ENCODE assay signal across 10 cellular contexts in the genomic region with DNA sequence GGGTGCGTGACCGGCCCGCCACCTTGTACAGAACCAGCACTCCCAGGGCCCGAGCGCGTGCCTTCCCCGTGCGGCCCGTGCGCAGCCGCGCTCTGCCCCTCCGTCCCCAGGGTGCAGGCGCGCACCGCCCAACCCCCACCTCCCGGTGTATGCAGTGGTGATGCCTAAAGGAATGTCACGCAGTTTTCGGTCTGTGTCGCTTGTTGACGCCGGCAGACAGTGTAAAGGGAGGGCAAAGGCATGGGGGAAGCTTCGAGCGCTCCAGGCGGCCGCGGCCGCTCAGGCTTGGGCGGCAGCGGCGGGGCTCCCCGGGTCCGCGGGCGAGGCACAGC. TPM values are rescaled to one million over a fixed set of nuclear protein-coding genes. Genes with fewer than 3 reads are reported as not detected.
DNase-seq lines count a peak whose midpoint lies in the region; ATAC-seq and TF ChIP-seq lines count a peak whose summit lies in the region.
"Had no signal": no experiment of that assay in that cellular context is flagged by ENCODE, and none has a peak within 500 bp of the region (broad histone marks: within the 10 kb centered on the region; RNA-seq: fewer than 3 reads in every experiment).

No MANE protein-coding gene starts in this region.

- H3K36me3 Mint-ChIP-seq in neural progenitor cell: no peaks in the 10 kb centered on the region

- H3K4me2 ChIP-seq in KMS-11: peak overlapping the region; percentile 23
- peak overlapping the region; percentile 93 for H3K4me2 ChIP-seq in neural progenitor cell

- no peak overlapping the region for H3K4me3 ChIP-seq in KMS-11 (IDR thresholded peaks at IDR 0.05; ENCODE audit: insufficient read depth, low read depth, low read length)
- peak overlapping the region in 49 of 59 donors; percentile 10 to 61 (median 40) for H3K4me3 ChIP-seq in dorsolateral prefrontal cortex
- peak overlapping the region; percentile 52 for H3K4me3 ChIP-seq in neural progenitor cell

- H3K36me3 ChIP-seq in KMS-11 (ENCODE audit: insufficient read depth) (no peaks in the 10 kb centered on the region), neural progenitor cell (no peaks in the 10 kb centered on the region)

- H3F3A ChIP-seq in neural progenitor cell (ENCODE audit: low read depth): peaks cover 17% of the 10 kb centered on the region

- H3K79me2 ChIP-seq in KMS-11 (ENCODE audit: insufficient read depth, low read depth) (no peaks in the 10 kb centered on the region), neural progenitor cell (ENCODE audit: low read depth) (no peaks in the 10 kb centered on the region)

- no peaks in the 10 kb centered on the region for H3K9me3 ChIP-seq in neural progenitor cell (ENCODE audit: low read depth)

- H3K9ac ChIP-seq in KMS-11 (no peak overlapping the region), neural progenitor cell (no peak overlapping the region)

- H2AFZ ChIP-seq in KMS-11 (ENCODE audit: low read depth): no peak overlapping the region
- H2AFZ ChIP-seq in neural progenitor cell (replicated peaks): peak overlapping the region; percentile 98

- H3K27ac Mint-ChIP-seq in neural progenitor cell: no peak overlapping the region

- no peak for TF ChIP-seq CTCF in KMS-11 (conservative IDR thresholded peaks at IDR 0.05; ENCODE audit: low read depth, low read length)
- no peak for TF ChIP-seq CTCF in dorsolateral prefrontal cortex (IDR thresholded peaks at IDR 0.05 in 54 of 56, conservative IDR thresholded peaks at IDR 0.05 in 2 of 56; ENCODE audit: low read depth in 1 of 56, partially characterized antibody in 56 of 56)
- TF ChIP-seq CTCF in neural progenitor cell (IDR thresholded peaks at IDR 0.05): no peak

- H3K4me3 Mint-ChIP-seq in neural progenitor cell: peak overlapping the region; percentile 70

- H3K4me1 Mint-ChIP-seq in neural progenitor cell: peaks cover under 1% of the 10 kb centered on the region

- H4K20me1 ChIP-seq in KMS-11 (ENCODE audit: insufficient read depth) (no peaks in the 10 kb centered on the region), neural progenitor cell (ENCODE audit: low read depth) (peaks cover 56% of the 10 kb centered on the region)

- H3K27ac ChIP-seq in KMS-11: no peak overlapping the region
- H3K27ac ChIP-seq in dorsolateral prefrontal cortex: peak overlapping the region in 40 of 59 donors; percentile 7 to 90 (median 71)
- no peak overlapping the region for H3K27ac ChIP-seq in neural progenitor cell

- peaks cover 40% of the 10 kb centered on the region for H3K27me3 Mint-ChIP-seq in neural progenitor cell (ENCODE audit: insufficient read depth, low read depth)

- peaks cover 45% of the 10 kb centered on the region for H3K27me3 ChIP-seq in KMS-11 (ENCODE audit: insufficient read depth, low read depth)
- H3K27me3 ChIP-seq in dorsolateral prefrontal cortex: peaks cover 0 to 68% (median 48%) of the 10 kb centered on the region in 45 donors
- peaks cover 100% of the 10 kb centered on the region for H3K27me3 ChIP-seq in neural progenitor cell

- DNase-seq in COLO668 (lab: John Stamatoyannopoulos, UW; ENCODE audit: unreplicated experiment): peak; percentile 60
- peak in 6 of 10 donors; percentile 37 to 65 (median 62) for DNase-seq in dorsolateral prefrontal cortex
- peak; percentile 35 for DNase-seq in neural progenitor cell (ENCODE audit: low spot score)
- no peak for DNase-seq in dedifferentiated amniotic fluid mesenchymal stem cell (ENCODE audit: extremely low spot score)
- DNase-seq in activated naive CD4-positive, alpha-beta T cell (lab: John Stamatoyannopoulos, UW): no peak
- no peak for DNase-seq in activated T-cell treated with anti-CD3 and anti-CD28 coated beads, Interleukin-2, amount 50 U/mL, for 1 hour

- intact Hi-C loops in dorsolateral prefrontal cortex (cut with DNase I): no loop called here

- H3K9me3 Mint-ChIP-seq in neural progenitor cell: no peaks in the 10 kb centered on the region

- peaks cover 44% of the 10 kb centered on the region for H3K4me1 ChIP-seq in KMS-11 (ENCODE audit: low read depth, poor library complexity, severe bottlenecking)
- H3K4me1 ChIP-seq in neural progenitor cell: peaks cover 14% of the 10 kb centered on the region

- ATAC-seq in GM18858 (IDR thresholded peaks at IDR 0.05; ENCODE audit: unreplicated experiment): no peak

RNA-seq across cellular contexts. Expression of a gene that starts 1.3 kb away (rescaled TPM):
- 1 to 10 TPM in 8 of 120 experiments, under 1 TPM in 23, not detected in 89; 0.42 to 1.4 (median 0.75) TPM for total RNA-seq in dorsolateral prefrontal cortex
- total RNA-seq in neural progenitor cell (ENCODE audit: low replicate concordance): 0.59 TPM in 1 of 2 replicates, not detected in the other
- total RNA-seq: activated CD8-positive, alpha-beta memory T cell treated with anti-CD3 and anti-CD28 coated beads for 36 hours; LHCN-M2 had no signal

RNA-seq across cellular contexts. Expression of a gene that starts 3.3 kb away (rescaled TPM):
- total RNA-seq in dorsolateral prefrontal cortex (not detected), neural progenitor cell (ENCODE audit: low replicate concordance) (not detected in 2 replicates)
- total RNA-seq: activated CD8-positive, alpha-beta memory T cell treated with anti-CD3 and anti-CD28 coated beads for 36 hours; LHCN-M2 had no signal

RNA-seq across cellular contexts. Expression of a gene that starts 19.8 kb away (rescaled TPM):
- 100 to 1,000 TPM in 1 of 120 experiments, 10 to 100 TPM in 119; 51.4 to 105 (median 68.3) TPM for total RNA-seq in dorsolateral prefrontal cortex
- 18.9 and 30.9 TPM in 2 replicates for total RNA-seq in neural progenitor cell (ENCODE audit: low replicate concordance)

RNA-seq across cellular contexts. Expression of a gene that starts 19.9 kb away (rescaled TPM):
- total RNA-seq in dorsolateral prefrontal cortex: 10 to 100 TPM; 37.0 to 77.8 (median 49.6) TPM
- total RNA-seq in neural progenitor cell (ENCODE audit: low replicate concordance): 27.9 and 69.8 TPM in 2 replicates

RNA-seq across cellular contexts. Expression of a gene that starts 29.6 kb away (rescaled TPM):
- total RNA-seq in dorsolateral prefrontal cortex (100 to 1,000 TPM; 175 to 937 (median 565) TPM), neural progenitor cell (ENCODE audit: low replicate concordance) (0.03 TPM in 1 of 2 replicates, not detected in the other)

Comparison
In these comparisons a context has a peak if more than half of its experiments do, and no peak if none do; other contexts are left out.
1. DNase-seq: peak in COLO668 (single experiment), dorsolateral prefrontal cortex (6 of 10) and neural progenitor cell (single experiment); none in dedifferentiated amniotic fluid mesenchymal stem cell (single experiment), activated naive CD4-positive, alpha-beta T cell (0 of 4) and activated T-cell treated with anti-CD3 and anti-CD28 coated beads, Interleukin-2, amount 50 U/mL, for 1 hour (single experiment).
2. H3K27ac ChIP-seq: peak in dorsolateral prefrontal cortex (40 of 59); none in KMS-11 (single experiment) and neural progenitor cell (single experiment).